1 cellular context compared by ENCODE assay signal in the genomic region with DNA sequence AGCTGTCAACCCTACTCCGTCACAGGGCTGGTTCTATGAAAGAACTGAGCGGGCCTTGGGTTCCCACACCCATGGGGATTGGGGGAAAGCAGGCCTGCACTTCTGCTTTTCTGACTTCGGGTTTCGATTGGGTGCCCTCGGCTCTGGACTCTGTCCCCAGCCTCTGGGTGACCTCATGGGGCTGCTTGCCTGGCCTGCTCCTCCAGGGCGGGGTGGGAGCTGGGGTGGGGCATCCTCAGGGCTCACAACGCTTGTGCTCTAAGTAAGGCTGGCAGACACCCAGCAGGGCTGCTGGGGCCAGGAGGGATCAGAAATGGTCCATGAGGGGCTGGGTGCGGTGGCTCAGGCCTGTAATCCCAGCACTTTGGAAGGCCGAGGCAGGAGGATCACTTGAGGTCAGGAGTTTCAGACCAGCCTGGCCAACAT.
TF ChIP-seq lines count a peak whose summit lies in the region.

No MANE protein-coding gene starts in this region.

TF ChIP-seq in HepG2, 621 proteins besides CTCF, POLR2A, EP300 and RAD21 (continued from another document and continues in another):
- TF ChIP-seq ZBTB21 (CRISPR knock-in tag; IDR thresholded peaks at IDR 0.05) (no peak), RFXANK (CRISPR knock-in tag; IDR thresholded peaks at IDR 0.05) (no peak), ZNF564 (CRISPR knock-in tag; IDR thresholded peaks at IDR 0.05) (no peak), SMYD3 (CRISPR knock-in tag; IDR thresholded peaks at IDR 0.05) (no peak), MTA3 (CRISPR knock-in tag; IDR thresholded peaks at IDR 0.05) (no peak), ELF1 (CRISPR knock-in tag; IDR thresholded peaks at IDR 0.05) (no peak), TBL1XR1 (IDR thresholded peaks at IDR 0.05; ENCODE audit: borderline replicate concordance, low read length, partially characterized antibody) (no peak), ZNF737 (CRISPR knock-in tag; IDR thresholded peaks at IDR 0.05; ENCODE audit: borderline replicate concordance) (no peak), SRSF1 (optimal IDR thresholded peaks at IDR 0.05; ENCODE audit: low read depth, low read length) (no peak), MZF1 (CRISPR knock-in tag; IDR thresholded peaks at IDR 0.05; ENCODE audit: borderline replicate concordance) (no peak), ZNF724P (CRISPR knock-in tag; IDR thresholded peaks at IDR 0.05; ENCODE audit: borderline replicate concordance) (no peak), HCFC1 (IDR thresholded peaks at IDR 0.05; ENCODE audit: low read depth, low read length) (no peak), ZNF234 (CRISPR knock-in tag; conservative IDR thresholded peaks at IDR 0.05) (no peak), SMARCE1 (IDR thresholded peaks at IDR 0.05; ENCODE audit: borderline replicate concordance) (no peak), NCOR1 (IDR thresholded peaks at IDR 0.05; ENCODE audit: borderline replicate concordance, low read length) (no peak), RCOR2 (CRISPR knock-in tag; IDR thresholded peaks at IDR 0.05) (no peak), ZNF607 (CRISPR knock-in tag; IDR thresholded peaks at IDR 0.05; ENCODE audit: borderline replicate concordance) (no peak), ZNF674 (CRISPR knock-in tag; IDR thresholded peaks at IDR 0.05; ENCODE audit: low read depth) (no peak), IKZF4 (CRISPR knock-in tag; IDR thresholded peaks at IDR 0.05; ENCODE audit: borderline replicate concordance, low read depth, not compliant biosample characterization) (no peak), CC2D1A (CRISPR knock-in tag; IDR thresholded peaks at IDR 0.05) (no peak), RORA (CRISPR knock-in tag; IDR thresholded peaks at IDR 0.05) (no peak), RXRA (CRISPR knock-in tag; IDR thresholded peaks at IDR 0.05) (peak; percentile 76), CAMTA2 (CRISPR knock-in tag; IDR thresholded peaks at IDR 0.05; ENCODE audit: borderline replicate concordance) (no peak), DNMT1 (CRISPR knock-in tag; IDR thresholded peaks at IDR 0.05) (no peak), ZNF781 (CRISPR knock-in tag; IDR thresholded peaks at IDR 0.05; ENCODE audit: borderline replicate concordance, not compliant biosample characterization) (peak; percentile 8), ZNF24 (IDR thresholded peaks at IDR 0.05) (no peak), IRF2 (CRISPR knock-in tag; IDR thresholded peaks at IDR 0.05) (no peak), ZNF34 (CRISPR knock-in tag; IDR thresholded peaks at IDR 0.05; ENCODE audit: borderline replicate concordance) (no peak), GPN1 (CRISPR knock-in tag; IDR thresholded peaks at IDR 0.05; ENCODE audit: borderline replicate concordance) (no peak), RFX3 (CRISPR knock-in tag; IDR thresholded peaks at IDR 0.05) (no peak)
- TF ChIP-seq, protein P1, sequence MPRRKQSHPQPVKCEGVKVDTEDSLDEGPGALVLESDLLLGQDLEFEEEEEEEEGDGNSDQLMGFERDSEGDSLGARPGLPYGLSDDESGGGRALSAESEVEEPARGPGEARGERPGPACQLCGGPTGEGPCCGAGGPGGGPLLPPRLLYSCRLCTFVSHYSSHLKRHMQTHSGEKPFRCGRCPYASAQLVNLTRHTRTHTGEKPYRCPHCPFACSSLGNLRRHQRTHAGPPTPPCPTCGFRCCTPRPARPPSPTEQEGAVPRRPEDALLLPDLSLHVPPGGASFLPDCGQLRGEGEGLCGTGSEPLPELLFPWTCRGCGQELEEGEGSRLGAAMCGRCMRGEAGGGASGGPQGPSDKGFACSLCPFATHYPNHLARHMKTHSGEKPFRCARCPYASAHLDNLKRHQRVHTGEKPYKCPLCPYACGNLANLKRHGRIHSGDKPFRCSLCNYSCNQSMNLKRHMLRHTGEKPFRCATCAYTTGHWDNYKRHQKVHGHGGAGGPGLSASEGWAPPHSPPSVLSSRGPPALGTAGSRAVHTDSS (CRISPR knock-in tag; conservative IDR thresholded peaks at IDR 0.05): no peak
- TF ChIP-seq, protein P2, sequence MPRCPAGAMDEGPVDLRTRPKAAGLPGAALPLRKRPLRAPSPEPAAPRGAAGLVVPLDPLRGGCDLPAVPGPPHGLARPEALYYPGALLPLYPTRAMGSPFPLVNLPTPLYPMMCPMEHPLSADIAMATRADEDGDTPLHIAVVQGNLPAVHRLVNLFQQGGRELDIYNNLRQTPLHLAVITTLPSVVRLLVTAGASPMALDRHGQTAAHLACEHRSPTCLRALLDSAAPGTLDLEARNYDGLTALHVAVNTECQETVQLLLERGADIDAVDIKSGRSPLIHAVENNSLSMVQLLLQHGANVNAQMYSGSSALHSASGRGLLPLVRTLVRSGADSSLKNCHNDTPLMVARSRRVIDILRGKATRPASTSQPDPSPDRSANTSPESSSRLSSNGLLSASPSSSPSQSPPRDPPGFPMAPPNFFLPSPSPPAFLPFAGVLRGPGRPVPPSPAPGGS (CRISPR knock-in tag; IDR thresholded peaks at IDR 0.05): no peak
- TF ChIP-seq, protein P3, sequence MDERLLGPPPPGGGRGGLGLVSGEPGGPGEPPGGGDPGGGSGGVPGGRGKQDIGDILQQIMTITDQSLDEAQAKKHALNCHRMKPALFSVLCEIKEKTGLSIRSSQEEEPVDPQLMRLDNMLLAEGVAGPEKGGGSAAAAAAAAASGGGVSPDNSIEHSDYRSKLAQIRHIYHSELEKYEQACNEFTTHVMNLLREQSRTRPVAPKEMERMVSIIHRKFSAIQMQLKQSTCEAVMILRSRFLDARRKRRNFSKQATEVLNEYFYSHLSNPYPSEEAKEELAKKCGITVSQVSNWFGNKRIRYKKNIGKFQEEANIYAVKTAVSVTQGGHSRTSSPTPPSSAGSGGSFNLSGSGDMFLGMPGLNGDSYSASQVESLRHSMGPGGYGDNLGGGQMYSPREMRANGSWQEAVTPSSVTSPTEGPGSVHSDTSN (CRISPR knock-in tag; IDR thresholded peaks at IDR 0.05): no peak
- TF ChIP-seq, protein P4, sequence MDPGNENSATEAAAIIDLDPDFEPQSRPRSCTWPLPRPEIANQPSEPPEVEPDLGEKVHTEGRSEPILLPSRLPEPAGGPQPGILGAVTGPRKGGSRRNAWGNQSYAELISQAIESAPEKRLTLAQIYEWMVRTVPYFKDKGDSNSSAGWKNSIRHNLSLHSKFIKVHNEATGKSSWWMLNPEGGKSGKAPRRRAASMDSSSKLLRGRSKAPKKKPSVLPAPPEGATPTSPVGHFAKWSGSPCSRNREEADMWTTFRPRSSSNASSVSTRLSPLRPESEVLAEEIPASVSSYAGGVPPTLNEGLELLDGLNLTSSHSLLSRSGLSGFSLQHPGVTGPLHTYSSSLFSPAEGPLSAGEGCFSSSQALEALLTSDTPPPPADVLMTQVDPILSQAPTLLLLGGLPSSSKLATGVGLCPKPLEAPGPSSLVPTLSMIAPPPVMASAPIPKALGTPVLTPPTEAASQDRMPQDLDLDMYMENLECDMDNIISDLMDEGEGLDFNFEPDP (CRISPR knock-in tag; conservative IDR thresholded peaks at IDR 0.05): no peak
- TF ChIP-seq, protein P5, sequence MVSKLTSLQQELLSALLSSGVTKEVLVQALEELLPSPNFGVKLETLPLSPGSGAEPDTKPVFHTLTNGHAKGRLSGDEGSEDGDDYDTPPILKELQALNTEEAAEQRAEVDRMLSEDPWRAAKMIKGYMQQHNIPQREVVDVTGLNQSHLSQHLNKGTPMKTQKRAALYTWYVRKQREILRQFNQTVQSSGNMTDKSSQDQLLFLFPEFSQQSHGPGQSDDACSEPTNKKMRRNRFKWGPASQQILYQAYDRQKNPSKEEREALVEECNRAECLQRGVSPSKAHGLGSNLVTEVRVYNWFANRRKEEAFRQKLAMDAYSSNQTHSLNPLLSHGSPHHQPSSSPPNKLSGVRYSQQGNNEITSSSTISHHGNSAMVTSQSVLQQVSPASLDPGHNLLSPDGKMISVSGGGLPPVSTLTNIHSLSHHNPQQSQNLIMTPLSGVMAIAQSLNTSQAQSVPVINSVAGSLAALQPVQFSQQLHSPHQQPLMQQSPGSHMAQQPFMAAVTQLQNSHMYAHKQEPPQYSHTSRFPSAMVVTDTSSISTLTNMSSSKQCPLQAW (CRISPR knock-in tag; IDR thresholded peaks at IDR 0.05): no peak
- TF ChIP-seq, protein P6, sequence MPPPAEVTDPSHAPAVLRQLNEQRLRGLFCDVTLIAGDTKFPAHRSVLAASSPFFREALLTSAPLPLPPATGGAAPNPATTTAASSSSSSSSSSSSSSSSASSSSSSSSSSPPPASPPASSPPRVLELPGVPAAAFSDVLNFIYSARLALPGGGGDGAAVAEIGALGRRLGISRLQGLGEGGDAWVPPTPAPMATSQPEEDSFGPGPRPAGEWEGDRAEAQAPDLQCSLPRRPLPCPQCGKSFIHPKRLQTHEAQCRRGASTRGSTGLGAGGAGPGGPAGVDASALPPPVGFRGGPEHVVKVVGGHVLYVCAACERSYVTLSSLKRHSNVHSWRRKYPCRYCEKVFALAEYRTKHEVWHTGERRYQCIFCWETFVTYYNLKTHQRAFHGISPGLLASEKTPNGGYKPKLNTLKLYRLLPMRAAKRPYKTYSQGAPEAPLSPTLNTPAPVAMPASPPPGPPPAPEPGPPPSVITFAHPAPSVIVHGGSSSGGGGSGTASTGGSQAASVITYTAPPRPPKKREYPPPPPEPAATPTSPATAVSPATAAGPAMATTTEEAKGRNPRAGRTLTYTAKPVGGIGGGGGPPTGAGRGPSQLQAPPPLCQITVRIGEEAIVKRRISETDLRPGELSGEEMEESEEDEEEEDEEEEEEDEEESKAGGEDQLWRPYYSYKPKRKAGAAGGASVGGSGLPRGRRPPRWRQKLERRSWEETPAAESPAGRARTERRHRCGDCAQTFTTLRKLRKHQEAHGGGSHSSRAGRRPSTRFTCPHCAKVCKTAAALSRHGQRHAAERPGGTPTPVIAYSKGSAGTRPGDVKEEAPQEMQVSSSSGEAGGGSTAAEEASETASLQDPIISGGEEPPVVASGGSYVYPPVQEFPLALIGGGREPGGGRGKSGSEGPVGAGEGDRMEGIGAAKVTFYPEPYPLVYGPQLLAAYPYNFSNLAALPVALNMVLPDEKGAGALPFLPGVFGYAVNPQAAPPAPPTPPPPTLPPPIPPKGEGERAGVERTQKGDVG (CRISPR knock-in tag; IDR thresholded peaks at IDR 0.05; ENCODE audit: borderline replicate concordance): peak; percentile 36; the same call in 1 of the 2 replicates
- TF ChIP-seq, protein P7, sequence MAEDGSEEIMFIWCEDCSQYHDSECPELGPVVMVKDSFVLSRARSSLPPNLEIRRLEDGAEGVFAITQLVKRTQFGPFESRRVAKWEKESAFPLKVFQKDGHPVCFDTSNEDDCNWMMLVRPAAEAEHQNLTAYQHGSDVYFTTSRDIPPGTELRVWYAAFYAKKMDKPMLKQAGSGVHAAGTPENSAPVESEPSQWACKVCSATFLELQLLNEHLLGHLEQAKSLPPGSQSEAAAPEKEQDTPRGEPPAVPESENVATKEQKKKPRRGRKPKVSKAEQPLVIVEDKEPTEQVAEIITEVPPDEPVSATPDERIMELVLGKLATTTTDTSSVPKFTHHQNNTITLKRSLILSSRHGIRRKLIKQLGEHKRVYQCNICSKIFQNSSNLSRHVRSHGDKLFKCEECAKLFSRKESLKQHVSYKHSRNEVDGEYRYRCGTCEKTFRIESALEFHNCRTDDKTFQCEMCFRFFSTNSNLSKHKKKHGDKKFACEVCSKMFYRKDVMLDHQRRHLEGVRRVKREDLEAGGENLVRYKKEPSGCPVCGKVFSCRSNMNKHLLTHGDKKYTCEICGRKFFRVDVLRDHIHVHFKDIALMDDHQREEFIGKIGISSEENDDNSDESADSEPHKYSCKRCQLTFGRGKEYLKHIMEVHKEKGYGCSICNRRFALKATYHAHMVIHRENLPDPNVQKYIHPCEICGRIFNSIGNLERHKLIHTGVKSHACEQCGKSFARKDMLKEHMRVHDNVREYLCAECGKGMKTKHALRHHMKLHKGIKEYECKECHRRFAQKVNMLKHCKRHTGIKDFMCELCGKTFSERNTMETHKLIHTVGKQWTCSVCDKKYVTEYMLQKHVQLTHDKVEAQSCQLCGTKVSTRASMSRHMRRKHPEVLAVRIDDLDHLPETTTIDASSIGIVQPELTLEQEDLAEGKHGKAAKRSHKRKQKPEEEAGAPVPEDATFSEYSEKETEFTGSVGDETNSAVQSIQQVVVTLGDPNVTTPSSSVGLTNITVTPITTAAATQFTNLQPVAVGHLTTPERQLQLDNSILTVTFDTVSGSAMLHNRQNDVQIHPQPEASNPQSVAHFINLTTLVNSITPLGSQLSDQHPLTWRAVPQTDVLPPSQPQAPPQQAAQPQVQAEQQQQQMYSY (CRISPR knock-in tag; IDR thresholded peaks at IDR 0.05): no peak
- TF ChIP-seq, protein P8, sequence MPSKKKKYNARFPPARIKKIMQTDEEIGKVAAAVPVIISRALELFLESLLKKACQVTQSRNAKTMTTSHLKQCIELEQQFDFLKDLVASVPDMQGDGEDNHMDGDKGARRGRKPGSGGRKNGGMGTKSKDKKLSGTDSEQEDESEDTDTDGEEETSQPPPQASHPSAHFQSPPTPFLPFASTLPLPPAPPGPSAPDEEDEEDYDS (CRISPR knock-in tag; IDR thresholded peaks at IDR 0.05): no peak
- TF ChIP-seq, protein P9, sequence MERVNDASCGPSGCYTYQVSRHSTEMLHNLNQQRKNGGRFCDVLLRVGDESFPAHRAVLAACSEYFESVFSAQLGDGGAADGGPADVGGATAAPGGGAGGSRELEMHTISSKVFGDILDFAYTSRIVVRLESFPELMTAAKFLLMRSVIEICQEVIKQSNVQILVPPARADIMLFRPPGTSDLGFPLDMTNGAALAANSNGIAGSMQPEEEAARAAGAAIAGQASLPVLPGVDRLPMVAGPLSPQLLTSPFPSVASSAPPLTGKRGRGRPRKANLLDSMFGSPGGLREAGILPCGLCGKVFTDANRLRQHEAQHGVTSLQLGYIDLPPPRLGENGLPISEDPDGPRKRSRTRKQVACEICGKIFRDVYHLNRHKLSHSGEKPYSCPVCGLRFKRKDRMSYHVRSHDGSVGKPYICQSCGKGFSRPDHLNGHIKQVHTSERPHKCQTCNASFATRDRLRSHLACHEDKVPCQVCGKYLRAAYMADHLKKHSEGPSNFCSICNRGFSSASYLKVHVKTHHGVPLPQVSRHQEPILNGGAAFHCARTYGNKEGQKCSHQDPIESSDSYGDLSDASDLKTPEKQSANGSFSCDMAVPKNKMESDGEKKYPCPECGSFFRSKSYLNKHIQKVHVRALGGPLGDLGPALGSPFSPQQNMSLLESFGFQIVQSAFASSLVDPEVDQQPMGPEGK (CRISPR knock-in tag; IDR thresholded peaks at IDR 0.05): peak; percentile 42; the same call in 1 of the 2 replicates
